In the genomic region with DNA sequence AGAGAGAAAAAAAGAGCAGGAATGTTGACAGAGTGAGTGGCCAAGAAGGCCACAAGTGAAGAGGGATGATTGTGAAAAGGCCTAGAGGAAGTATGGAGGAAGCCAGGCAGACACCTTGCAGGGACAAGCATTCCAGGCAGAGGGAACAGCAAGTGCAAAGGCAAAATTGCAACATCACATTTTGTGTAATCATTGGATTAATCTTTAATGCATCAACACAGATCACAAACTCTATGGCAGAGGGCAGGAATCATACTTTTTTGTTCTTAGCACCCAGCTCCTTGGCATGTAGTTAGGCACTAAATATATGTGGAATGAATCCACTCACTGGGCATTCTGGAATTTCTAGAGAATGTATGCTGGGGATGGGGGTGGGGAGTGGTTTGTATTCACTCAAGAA, we compare ENCODE assay signal across 1 cellular context.
TF ChIP-seq lines count a peak whose summit lies in the region.

No MANE protein-coding gene starts in this region.

TF ChIP-seq in GM12878, 131 proteins besides CTCF, POLR2A, EP300 and RAD21:
- TF ChIP-seq MTA3 (IDR thresholded peaks at IDR 0.05; ENCODE audit: borderline replicate concordance, low read length), result no peak
- no peak for TF ChIP-seq RUNX3 (IDR thresholded peaks at IDR 0.05; ENCODE audit: low read length)
- TF ChIP-seq, protein P1, sequence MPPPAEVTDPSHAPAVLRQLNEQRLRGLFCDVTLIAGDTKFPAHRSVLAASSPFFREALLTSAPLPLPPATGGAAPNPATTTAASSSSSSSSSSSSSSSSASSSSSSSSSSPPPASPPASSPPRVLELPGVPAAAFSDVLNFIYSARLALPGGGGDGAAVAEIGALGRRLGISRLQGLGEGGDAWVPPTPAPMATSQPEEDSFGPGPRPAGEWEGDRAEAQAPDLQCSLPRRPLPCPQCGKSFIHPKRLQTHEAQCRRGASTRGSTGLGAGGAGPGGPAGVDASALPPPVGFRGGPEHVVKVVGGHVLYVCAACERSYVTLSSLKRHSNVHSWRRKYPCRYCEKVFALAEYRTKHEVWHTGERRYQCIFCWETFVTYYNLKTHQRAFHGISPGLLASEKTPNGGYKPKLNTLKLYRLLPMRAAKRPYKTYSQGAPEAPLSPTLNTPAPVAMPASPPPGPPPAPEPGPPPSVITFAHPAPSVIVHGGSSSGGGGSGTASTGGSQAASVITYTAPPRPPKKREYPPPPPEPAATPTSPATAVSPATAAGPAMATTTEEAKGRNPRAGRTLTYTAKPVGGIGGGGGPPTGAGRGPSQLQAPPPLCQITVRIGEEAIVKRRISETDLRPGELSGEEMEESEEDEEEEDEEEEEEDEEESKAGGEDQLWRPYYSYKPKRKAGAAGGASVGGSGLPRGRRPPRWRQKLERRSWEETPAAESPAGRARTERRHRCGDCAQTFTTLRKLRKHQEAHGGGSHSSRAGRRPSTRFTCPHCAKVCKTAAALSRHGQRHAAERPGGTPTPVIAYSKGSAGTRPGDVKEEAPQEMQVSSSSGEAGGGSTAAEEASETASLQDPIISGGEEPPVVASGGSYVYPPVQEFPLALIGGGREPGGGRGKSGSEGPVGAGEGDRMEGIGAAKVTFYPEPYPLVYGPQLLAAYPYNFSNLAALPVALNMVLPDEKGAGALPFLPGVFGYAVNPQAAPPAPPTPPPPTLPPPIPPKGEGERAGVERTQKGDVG (CRISPR knock-in tag; IDR thresholded peaks at IDR 0.05), result no peak
- TF ChIP-seq BCL11A (IDR thresholded peaks at IDR 0.05; ENCODE audit: low read depth, low read length), result no peak
- TF ChIP-seq RFX5 (IDR thresholded peaks at IDR 0.05; ENCODE audit: low read depth, low read length), result no peak
- no peak for TF ChIP-seq KLF5 (IDR thresholded peaks at IDR 0.05; ENCODE audit: partially characterized antibody)
- TF ChIP-seq, protein P2, sequence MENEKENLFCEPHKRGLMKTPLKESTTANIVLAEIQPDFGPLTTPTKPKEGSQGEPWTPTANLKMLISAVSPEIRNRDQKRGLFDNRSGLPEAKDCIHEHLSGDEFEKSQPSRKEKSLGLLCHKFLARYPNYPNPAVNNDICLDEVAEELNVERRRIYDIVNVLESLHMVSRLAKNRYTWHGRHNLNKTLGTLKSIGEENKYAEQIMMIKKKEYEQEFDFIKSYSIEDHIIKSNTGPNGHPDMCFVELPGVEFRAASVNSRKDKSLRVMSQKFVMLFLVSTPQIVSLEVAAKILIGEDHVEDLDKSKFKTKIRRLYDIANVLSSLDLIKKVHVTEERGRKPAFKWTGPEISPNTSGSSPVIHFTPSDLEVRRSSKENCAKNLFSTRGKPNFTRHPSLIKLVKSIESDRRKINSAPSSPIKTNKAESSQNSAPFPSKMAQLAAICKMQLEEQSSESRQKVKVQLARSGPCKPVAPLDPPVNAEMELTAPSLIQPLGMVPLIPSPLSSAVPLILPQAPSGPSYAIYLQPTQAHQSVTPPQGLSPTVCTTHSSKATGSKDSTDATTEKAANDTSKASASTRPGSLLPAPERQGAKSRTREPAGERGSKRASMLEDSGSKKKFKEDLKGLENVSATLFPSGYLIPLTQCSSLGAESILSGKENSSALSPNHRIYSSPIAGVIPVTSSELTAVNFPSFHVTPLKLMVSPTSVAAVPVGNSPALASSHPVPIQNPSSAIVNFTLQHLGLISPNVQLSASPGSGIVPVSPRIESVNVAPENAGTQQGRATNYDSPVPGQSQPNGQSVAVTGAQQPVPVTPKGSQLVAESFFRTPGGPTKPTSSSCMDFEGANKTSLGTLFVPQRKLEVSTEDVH (IDR thresholded peaks at IDR 0.05; ENCODE audit: low read depth, partially characterized antibody), result no peak
- TF ChIP-seq CBFB (IDR thresholded peaks at IDR 0.05; ENCODE audit: low read depth), result no peak
- TF ChIP-seq ZNF384 (IDR thresholded peaks at IDR 0.05; ENCODE audit: borderline replicate concordance, low read depth, low read length), result no peak
TF ChIP-seq in GM12878: peak in this region for 0.
